2 cellular contexts compared by ENCODE assay signal in genomic region chr16:16782153-16782552, GRCh38.
TF ChIP-seq lines count a peak whose summit lies in the region.

No MANE protein-coding gene starts in this region.

TF ChIP-seq in H1, 55 proteins besides CTCF, POLR2A, EP300 and RAD21 (continued from another document):
- no peak for TF ChIP-seq CHD7 (IDR thresholded peaks at IDR 0.05; ENCODE audit: insufficient replicate concordance, low read length)
- no peak for TF ChIP-seq MAX (IDR thresholded peaks at IDR 0.05)
- TF ChIP-seq SAP30 (IDR thresholded peaks at IDR 0.05; ENCODE audit: insufficient read depth, insufficient replicate concordance, low read length), result no peak
- no peak for TF ChIP-seq TBP (IDR thresholded peaks at IDR 0.05; ENCODE audit: low read depth, low read length)
- no peak for TF ChIP-seq BACH1 (IDR thresholded peaks at IDR 0.05; ENCODE audit: low read length)
- no peak for TF ChIP-seq RFX5 (IDR thresholded peaks at IDR 0.05; ENCODE audit: borderline replicate concordance, low read depth, low read length)
- TF ChIP-seq JUN (IDR thresholded peaks at IDR 0.05; ENCODE audit: low read depth, low read length), result no peak
- TF ChIP-seq SP4 (IDR thresholded peaks at IDR 0.05; ENCODE audit: low read length), result no peak
- no peak for TF ChIP-seq CHD1 (IDR thresholded peaks at IDR 0.05; ENCODE audit: low read depth, low read length)

TF ChIP-seq in WTC11, 78 proteins besides CTCF, POLR2A, EP300 and RAD21 (continued from another document):
- no peak for TF ChIP-seq NFATC4 (CRISPR knock-in tag; IDR thresholded peaks at IDR 0.05)
- TF ChIP-seq ARID4B (CRISPR knock-in tag; IDR thresholded peaks at IDR 0.05; ENCODE audit: borderline replicate concordance), result no peak
- TF ChIP-seq TEAD4 (CRISPR knock-in tag; IDR thresholded peaks at IDR 0.05), result no peak
- no peak for TF ChIP-seq CDX4 (CRISPR knock-in tag; IDR thresholded peaks at IDR 0.05; ENCODE audit: borderline replicate concordance)
